Comparison of ENCODE assay signal across 32 cellular contexts in the genomic region with DNA sequence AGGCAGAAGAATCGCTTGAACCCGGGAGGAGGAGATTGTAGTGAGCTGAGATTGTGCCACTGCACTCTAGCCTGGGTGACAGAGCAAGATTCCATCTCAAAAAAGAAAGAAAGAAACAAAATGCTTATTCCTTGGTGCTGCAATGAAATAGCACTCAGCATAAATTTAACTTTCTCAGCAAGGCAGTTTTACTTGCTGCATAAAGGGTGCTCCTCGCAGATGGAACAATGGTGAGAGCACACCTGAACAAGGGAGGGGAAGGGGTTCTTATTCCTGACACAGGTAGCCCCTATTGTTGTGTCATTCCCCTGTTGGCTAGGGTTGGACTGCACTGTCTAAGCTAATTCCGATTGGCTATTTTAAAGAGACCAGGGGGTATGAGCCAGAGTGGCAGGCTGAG. TPM values are rescaled to one million over a fixed set of nuclear protein-coding genes. Genes with fewer than 3 reads are reported as not detected.
DNase-seq lines count a peak whose midpoint lies in the region; ATAC-seq and TF ChIP-seq lines count a peak whose summit lies in the region.
"Had no signal": no experiment of that assay in that cellular context is flagged by ENCODE, and none has a peak within 500 bp of the region (broad histone marks: within the 10 kb centered on the region; RNA-seq: fewer than 3 reads in every experiment).

No MANE protein-coding gene starts in this region.

- no peak overlapping the region for H3K27ac ChIP-seq in CD4-positive, alpha-beta memory T cell (ENCODE audit: low read depth, low read length)
- H3K27ac ChIP-seq: esophagus squamous epithelium, GM23248, heart right ventricle, lower lobe of right lung, pancreas, WERI-Rb-1 had no signal

- no peaks in the 10 kb centered on the region for H3K27me3 Mint-ChIP-seq in activated CD4-positive, alpha-beta memory T cell treated with anti-CD3 and anti-CD28 coated beads for 36 hours
- H3K27me3 Mint-ChIP-seq in activated CD4-positive, alpha-beta memory T cell treated with anti-CD3 and anti-CD28 coated beads, Interleukin-2, amount 10 ng/mL, durations not matched to agents 7 days and 5 days = no peaks in the 10 kb centered on the region
- no peaks in the 10 kb centered on the region for H3K27me3 Mint-ChIP-seq in CD4-positive, alpha-beta memory T cell
- no peaks in the 10 kb centered on the region for H3K27me3 Mint-ChIP-seq in activated CD8-positive, alpha-beta T cell treated with anti-CD3 and anti-CD28 coated beads, Interleukin-2, amount 10 ng/mL, durations not matched to agents 7 days and 5 days (ENCODE audit: low read depth)
- no peaks in the 10 kb centered on the region for H3K27me3 Mint-ChIP-seq in neural crest cell (ENCODE audit: low read depth)
- H3K27me3 Mint-ChIP-seq: activated naive CD8-positive, alpha-beta T cell treated with anti-CD3 and anti-CD28 coated beads, Interleukin-2, amount 10 ng/mL, durations not matched to agents 7 days and 5 days; dendritic cell treated with granulocyte-macrophage colony-stimulating factor and Interleukin-4, amounts not matched to agents 40 ng/mL and 50 ng/mL, for 4 days; type B pancreatic cell had no signal

- intact Hi-C loops in activated CD4-positive, alpha-beta memory T cell treated with anti-CD3 and anti-CD28 coated beads for 36 hours (cut with micrococcal nuclease) = no loop called here
- intact Hi-C loops in CD4-positive, alpha-beta memory T cell (cut with micrococcal nuclease) = no loop called here

- POLR2A ChIA-PET in activated CD4-positive, alpha-beta memory T cell treated with anti-CD3 and anti-CD28 coated beads for 36 hours (lab: Charles Lee) = interaction anchor here (1.2 kb wide), 1 partner anchor 16 kb away, joined by 4 read pairs; no protein-coding TSS in a partner anchor
- POLR2A ChIA-PET in activated CD4-positive, alpha-beta memory T cell treated with anti-CD3 and anti-CD28 coated beads, Interleukin-2, amount 10 ng/mL, durations not matched to agents 7 days and 5 days (lab: Charles Lee) = no interaction called here
- POLR2A ChIA-PET in CD4-positive, alpha-beta memory T cell (lab: Charles Lee; ENCODE audit: partially characterized antibody) = interaction anchor here (0.9 kb wide), 2 partner anchors 9 to 10 kb away, joined by 3 read pairs; no protein-coding TSS in a partner anchor
- POLR2A ChIA-PET in activated CD8-positive, alpha-beta T cell treated with anti-CD3 and anti-CD28 coated beads, Interleukin-2, amount 10 ng/mL, durations not matched to agents 7 days and 5 days (lab: Charles Lee) = no interaction called here

- H3K9me3 Mint-ChIP-seq in activated CD4-positive, alpha-beta memory T cell treated with anti-CD3 and anti-CD28 coated beads for 36 hours = peaks cover 18% of the 10 kb centered on the region
- H3K9me3 Mint-ChIP-seq in activated CD4-positive, alpha-beta memory T cell treated with anti-CD3 and anti-CD28 coated beads, Interleukin-2, amount 10 ng/mL, durations not matched to agents 7 days and 5 days = peaks cover 32% of the 10 kb centered on the region
- H3K9me3 Mint-ChIP-seq in CD4-positive, alpha-beta memory T cell = peaks cover 0 to 21% (median 17%) of the 10 kb centered on the region in 8 donors
- H3K9me3 Mint-ChIP-seq in activated CD8-positive, alpha-beta T cell treated with anti-CD3 and anti-CD28 coated beads, Interleukin-2, amount 10 ng/mL, durations not matched to agents 7 days and 5 days (ENCODE audit: insufficient read depth) = peaks cover 14% of the 10 kb centered on the region
- peaks cover 8% of the 10 kb centered on the region for H3K9me3 Mint-ChIP-seq in neural crest cell

- TF ChIP-seq CTCF in neural crest cell (conservative IDR thresholded peaks at IDR 0.05) = no peak

- H3K27me3 ChIP-seq in CD4-positive, alpha-beta memory T cell (ENCODE audit: insufficient read depth, low read length) = no peaks in the 10 kb centered on the region
- H3K27me3 ChIP-seq: esophagus squamous epithelium, heart right ventricle, pancreas had no signal

- no peak for ATAC-seq in activated CD8-positive, alpha-beta T cell treated with anti-CD3 and anti-CD28 coated beads, Interleukin-2, amount 10 ng/mL, durations not matched to agents 7 days and 5 days
- no peak for ATAC-seq in GM18520 (IDR thresholded peaks at IDR 0.05; ENCODE audit: unreplicated experiment)
- ATAC-seq: heart right ventricle, lower lobe of right lung, mucosa of descending colon, pancreas had no signal

- CTCF ChIA-PET in activated CD4-positive, alpha-beta memory T cell treated with anti-CD3 and anti-CD28 coated beads for 36 hours (lab: Charles Lee) = no interaction called here
- CTCF ChIA-PET in activated CD4-positive, alpha-beta memory T cell treated with anti-CD3 and anti-CD28 coated beads, Interleukin-2, amount 10 ng/mL, durations not matched to agents 7 days and 5 days (lab: Charles Lee) = no interaction called here
- CTCF ChIA-PET in CD4-positive, alpha-beta memory T cell (lab: Charles Lee; ENCODE audit: partially characterized antibody) = no interaction called here
- CTCF ChIA-PET in activated CD8-positive, alpha-beta T cell treated with anti-CD3 and anti-CD28 coated beads, Interleukin-2, amount 10 ng/mL, durations not matched to agents 7 days and 5 days (lab: Charles Lee) = no interaction called here

- H3K4me3 Mint-ChIP-seq in activated CD4-positive, alpha-beta memory T cell treated with anti-CD3 and anti-CD28 coated beads for 36 hours = no peak overlapping the region
- H3K4me3 Mint-ChIP-seq in activated CD4-positive, alpha-beta memory T cell treated with anti-CD3 and anti-CD28 coated beads, Interleukin-2, amount 10 ng/mL, durations not matched to agents 7 days and 5 days = no peak overlapping the region
- H3K4me3 Mint-ChIP-seq in CD4-positive, alpha-beta memory T cell = peak overlapping the region in 2 of 8 donors; percentile 34 to 51
- no peak overlapping the region for H3K4me3 Mint-ChIP-seq in activated CD8-positive, alpha-beta T cell treated with anti-CD3 and anti-CD28 coated beads, Interleukin-2, amount 10 ng/mL, durations not matched to agents 7 days and 5 days
- no peak overlapping the region for H3K4me3 Mint-ChIP-seq in neural crest cell
- H3K4me3 Mint-ChIP-seq: activated naive CD8-positive, alpha-beta T cell treated with anti-CD3 and anti-CD28 coated beads, Interleukin-2, amount 10 ng/mL, durations not matched to agents 7 days and 5 days; dendritic cell treated with granulocyte-macrophage colony-stimulating factor and Interleukin-4, amounts not matched to agents 40 ng/mL and 50 ng/mL, for 4 days; nephron; type B pancreatic cell had no signal

- peaks cover 22% of the 10 kb centered on the region for H3K4me1 ChIP-seq in CD4-positive, alpha-beta memory T cell (ENCODE audit: insufficient read depth, low read length)
- H3K4me1 ChIP-seq: esophagus squamous epithelium had no signal

- H3K4me1 Mint-ChIP-seq in activated CD4-positive, alpha-beta memory T cell treated with anti-CD3 and anti-CD28 coated beads for 36 hours (ENCODE audit: low read depth) = peaks cover 42% of the 10 kb centered on the region
- peaks cover 33% of the 10 kb centered on the region for H3K4me1 Mint-ChIP-seq in activated CD4-positive, alpha-beta memory T cell treated with anti-CD3 and anti-CD28 coated beads, Interleukin-2, amount 10 ng/mL, durations not matched to agents 7 days and 5 days
- peaks cover 40 to 60% (median 48%) of the 10 kb centered on the region in 4 donors for H3K4me1 Mint-ChIP-seq in CD4-positive, alpha-beta memory T cell
- peaks cover 20% of the 10 kb centered on the region for H3K4me1 Mint-ChIP-seq in activated CD8-positive, alpha-beta T cell treated with anti-CD3 and anti-CD28 coated beads, Interleukin-2, amount 10 ng/mL, durations not matched to agents 7 days and 5 days (ENCODE audit: low read depth)
- peaks cover 30% of the 10 kb centered on the region for H3K4me1 Mint-ChIP-seq in neural crest cell
- H3K4me1 Mint-ChIP-seq: nephron had no signal

- peak overlapping the region; percentile 21 for H3K27ac Mint-ChIP-seq in activated CD4-positive, alpha-beta memory T cell treated with anti-CD3 and anti-CD28 coated beads for 36 hours
- no peak overlapping the region for H3K27ac Mint-ChIP-seq in activated CD4-positive, alpha-beta memory T cell treated with anti-CD3 and anti-CD28 coated beads, Interleukin-2, amount 10 ng/mL, durations not matched to agents 7 days and 5 days
- peak overlapping the region in 4 of 7 donors; percentile 2 to 77 (median 51) for H3K27ac Mint-ChIP-seq in CD4-positive, alpha-beta memory T cell
- peak overlapping the region; percentile 18 for H3K27ac Mint-ChIP-seq in activated CD8-positive, alpha-beta T cell treated with anti-CD3 and anti-CD28 coated beads, Interleukin-2, amount 10 ng/mL, durations not matched to agents 7 days and 5 days
- peak overlapping the region; percentile 80 for H3K27ac Mint-ChIP-seq in neural crest cell (ENCODE audit: unreplicated experiment)
- H3K27ac Mint-ChIP-seq: activated naive CD8-positive, alpha-beta T cell treated with anti-CD3 and anti-CD28 coated beads, Interleukin-2, amount 10 ng/mL, durations not matched to agents 7 days and 5 days; nephron; type B pancreatic cell had no signal

- peaks cover 10% of the 10 kb centered on the region for H3K36me3 ChIP-seq in CD4-positive, alpha-beta memory T cell (ENCODE audit: insufficient read depth, low read length)
- H3K36me3 ChIP-seq: lower lobe of right lung, pancreas, WERI-Rb-1 had no signal

- DNase-seq in activated CD4-positive, alpha-beta memory T cell treated with anti-CD3 and anti-CD28 coated beads for 36 hours = no peak
- no peak for DNase-seq in activated CD4-positive, alpha-beta memory T cell treated with anti-CD3 and anti-CD28 coated beads, Interleukin-2, amount 10 ng/mL, durations not matched to agents 7 days and 5 days
- no peak for DNase-seq in CD4-positive, alpha-beta memory T cell
- no peak for DNase-seq in activated CD8-positive, alpha-beta T cell treated with anti-CD3 and anti-CD28 coated beads, Interleukin-2, amount 10 ng/mL, durations not matched to agents 7 days and 5 days
- DNase-seq in neural crest cell (ENCODE audit: low read depth, low spot score) (no peak), NCI-H2081 (lab: John Stamatoyannopoulos, UW) (no peak), cerebellar cortex (ENCODE audit: low spot score) (no peak)
- DNase-seq: activated naive CD8-positive, alpha-beta T cell treated with anti-CD3 and anti-CD28 coated beads, Interleukin-2, amount 10 ng/mL, durations not matched to agents 7 days and 5 days; activated T-cell treated with anti-CD3 and anti-CD28 coated beads for 4 hours; COR-L47; DND-41; esophagus squamous epithelium; foreskin melanocyte; GM23248; heart right ventricle; lower lobe of right lung; mucosa of descending colon; NCI-H1694; NCI-H526; pancreas; retina; SIG-M5; stimulated activated CD4-positive, alpha-beta T cell treated with anti-CD3 and anti-CD28 coated beads, Interleukin-1b, Interleukin-23, amount 100 ng/mL, for 48 hours; stimulated activated CD8-positive, alpha-beta memory T cell treated with anti-CD3 and anti-CD28 coated beads, Interleukin-4, amount 100 ng/mL, for 48 hours; SW 1271; T-helper 9 cell; WERI-Rb-1 had no signal

- H3K4me3 ChIP-seq in CD4-positive, alpha-beta memory T cell (ENCODE audit: low read length in 2 of 2) = no peak overlapping the region
- H3K4me3 ChIP-seq: esophagus squamous epithelium, GM23248, heart right ventricle, lower lobe of right lung, mucosa of descending colon, pancreas, smooth muscle cell had no signal

- peaks cover 41% of the 10 kb centered on the region for H3K36me3 Mint-ChIP-seq in activated CD4-positive, alpha-beta memory T cell treated with anti-CD3 and anti-CD28 coated beads for 36 hours
- H3K36me3 Mint-ChIP-seq in activated CD4-positive, alpha-beta memory T cell treated with anti-CD3 and anti-CD28 coated beads, Interleukin-2, amount 10 ng/mL, durations not matched to agents 7 days and 5 days (ENCODE audit: low read depth) = peaks cover 81% of the 10 kb centered on the region
- H3K36me3 Mint-ChIP-seq in CD4-positive, alpha-beta memory T cell = peaks cover 37 to 50% of the 10 kb centered on the region in 2 donors
- peaks cover 71% of the 10 kb centered on the region for H3K36me3 Mint-ChIP-seq in activated CD8-positive, alpha-beta T cell treated with anti-CD3 and anti-CD28 coated beads, Interleukin-2, amount 10 ng/mL, durations not matched to agents 7 days and 5 days (ENCODE audit: low read depth)
- peaks cover 43% of the 10 kb centered on the region for H3K36me3 Mint-ChIP-seq in neural crest cell (ENCODE audit: low read depth)

- no peaks in the 10 kb centered on the region for H3K9me3 ChIP-seq in CD4-positive, alpha-beta memory T cell (ENCODE audit: control insufficient read depth in 1 of 2, low read length in 2 of 2)
- H3K9me3 ChIP-seq: pancreas had no signal

RNA-seq across cellular contexts. Expression of a gene that starts 17.1 kb away (rescaled TPM):
- total RNA-seq in activated CD4-positive, alpha-beta memory T cell treated with anti-CD3 and anti-CD28 coated beads for 36 hours = 100 to 1,000 TPM in 1 of 2 experiments, 10 to 100 TPM in 1; 98.4 to 101 TPM
- total RNA-seq in activated CD4-positive, alpha-beta memory T cell treated with anti-CD3 and anti-CD28 coated beads, Interleukin-2, amount 10 ng/mL, durations not matched to agents 7 days and 5 days = 100 to 1,000 TPM; 118 to 119 TPM
- 10 to 100 TPM; 80.4 to 97.4 TPM for total RNA-seq in CD4-positive, alpha-beta memory T cell
- 10 to 100 TPM; 29.1 to 39.4 TPM for polyA plus RNA-seq in CD4-positive, alpha-beta memory T cell
- 100 to 1,000 TPM in 1 of 2 experiments, 10 to 100 TPM in 1; 84.7 to 104 TPM for total RNA-seq in activated CD8-positive, alpha-beta T cell treated with anti-CD3 and anti-CD28 coated beads, Interleukin-2, amount 10 ng/mL, durations not matched to agents 7 days and 5 days
- 92.2 and 96.4 TPM in 2 replicates for total RNA-seq in neural crest cell

RNA-seq across cellular contexts. Expression of a gene that starts 44.6 kb away (rescaled TPM):
- total RNA-seq in activated CD4-positive, alpha-beta memory T cell treated with anti-CD3 and anti-CD28 coated beads for 36 hours = 10 to 100 TPM; 47.5 to 49.2 TPM
- total RNA-seq in activated CD4-positive, alpha-beta memory T cell treated with anti-CD3 and anti-CD28 coated beads, Interleukin-2, amount 10 ng/mL, durations not matched to agents 7 days and 5 days = 10 to 100 TPM; 47.2 to 50.0 TPM
- total RNA-seq in CD4-positive, alpha-beta memory T cell = 10 to 100 TPM; 19.1 to 23.7 TPM
- polyA plus RNA-seq in CD4-positive, alpha-beta memory T cell = 10 to 100 TPM; 34.1 to 37.4 TPM
- total RNA-seq in activated CD8-positive, alpha-beta T cell treated with anti-CD3 and anti-CD28 coated beads, Interleukin-2, amount 10 ng/mL, durations not matched to agents 7 days and 5 days = 10 to 100 TPM; 41.5 to 42.1 TPM
- 36.2 and 37.8 TPM in 2 replicates for total RNA-seq in neural crest cell

RNA-seq across cellular contexts. Expression of a gene that starts 44.7 kb away (rescaled TPM):
- total RNA-seq in activated CD4-positive, alpha-beta memory T cell treated with anti-CD3 and anti-CD28 coated beads for 36 hours = 1 to 10 TPM; 6.5 to 6.6 TPM
- 1 to 10 TPM; 5.3 to 5.5 TPM for total RNA-seq in activated CD4-positive, alpha-beta memory T cell treated with anti-CD3 and anti-CD28 coated beads, Interleukin-2, amount 10 ng/mL, durations not matched to agents 7 days and 5 days
- 1 to 10 TPM; 7.8 to 8.2 TPM for total RNA-seq in CD4-positive, alpha-beta memory T cell
- 10 to 100 TPM in 1 of 2 donors, 1 to 10 TPM in 1; 5.4 to 10.8 TPM for polyA plus RNA-seq in CD4-positive, alpha-beta memory T cell
- total RNA-seq in activated CD8-positive, alpha-beta T cell treated with anti-CD3 and anti-CD28 coated beads, Interleukin-2, amount 10 ng/mL, durations not matched to agents 7 days and 5 days = 1 to 10 TPM; 4.6 to 5.6 TPM
- 5.8 and 6.3 TPM in 2 replicates for total RNA-seq in neural crest cell

Comparison
In these comparisons a context has a peak if more than half of its experiments do, and no peak if none do; other contexts are left out.
1. POLR2A ChIA-PET loops: an anchor here in activated CD4-positive, alpha-beta memory T cell treated with anti-CD3 and anti-CD28 coated beads for 36 hours (1.2 kb wide) and CD4-positive, alpha-beta memory T cell (0.9 kb wide); none called in activated CD4-positive, alpha-beta memory T cell treated with anti-CD3 and anti-CD28 coated beads, Interleukin-2, amount 10 ng/mL, durations not matched to agents 7 days and 5 days and activated CD8-positive, alpha-beta T cell treated with anti-CD3 and anti-CD28 coated beads, Interleukin-2, amount 10 ng/mL, durations not matched to agents 7 days and 5 days.